Comparison of ENCODE assay signal across 8 cellular contexts in genomic region chr12:57280234-57281062, GRCh38. TPM values are rescaled to one million over a fixed set of nuclear protein-coding genes. Genes with fewer than 3 reads are reported as not detected.
A peak's percentile ranks its signal among the peaks of the same experiment; 100 is the strongest.
DNase-seq lines count a peak whose midpoint lies in the region; ATAC-seq and TF ChIP-seq lines count a peak whose summit lies in the region.

No MANE protein-coding gene starts in this region.

- TF ChIP-seq CTCF in 22Rv1 (IDR thresholded peaks at IDR 0.05), result no peak

- peak overlapping the region; percentile 68 for H3K27ac ChIP-seq in 22Rv1

- peak; percentile 51 for DNase-seq in activated effector memory CD4-positive, alpha-beta T cell treated with Interleukin-2 at 50 U/mL for 16 hours
- DNase-seq in iPS-NIHi11 (ENCODE audit: low spot score), result peak; percentile 62
- peak; percentile 42 to 61 for DNase-seq in stimulated activated CD4-positive, alpha-beta T cell treated with anti-CD3 and anti-CD28 coated beads, Interleukin-1b, Interleukin-23, amount 100 ng/mL, for 4 hours (ENCODE audit: low read depth in 2 of 2)
- no peak for DNase-seq in SKM-1 treated with dmso at 0.1 percent for 144 hours (lab: John Stamatoyannopoulos, UW; ENCODE audit: unreplicated experiment)

- ATAC-seq in GM18519 (IDR thresholded peaks at IDR 0.05; ENCODE audit: low FRiP score, unreplicated experiment) (peak; percentile 88), HG03039 (IDR thresholded peaks at IDR 0.05; ENCODE audit: unreplicated experiment) (peak; percentile 89)

TF ChIP-seq in PFSK-1, 5 proteins besides CTCF, POLR2A, EP300 and RAD21:
- TF ChIP-seq POLR2AphosphoS5 (IDR thresholded peaks at IDR 0.05; ENCODE audit: low read depth, low read length), result peak; percentile 50; the same call in 1 of the 2 replicates
- no peak for TF ChIP-seq REST (IDR thresholded peaks at IDR 0.05; ENCODE audit: insufficient read depth in 1 of 2, low read depth in 2 of 2, low read length in 2 of 2)
- peak; percentile 77 for TF ChIP-seq FOXP2 (optimal IDR thresholded peaks at IDR 0.05; ENCODE audit: borderline replicate concordance, extremely low read depth, extremely low read length, insufficient read depth)

RNA-seq across cellular contexts. Expression of gene STAC3, which starts 29.5 kb away (rescaled TPM):
- polyA plus RNA-seq in PFSK-1 (2012; ENCODE audit: insufficient read length, low read depth), result 1.5 TPM

RNA-seq across cellular contexts. Expression of gene SHMT2, which starts 50.9 kb away (rescaled TPM):
- polyA plus RNA-seq in PFSK-1 (2012; ENCODE audit: insufficient read length, low read depth), result 1,038 TPM
